ENCODE assay signal across 1 cellular context in the genomic region with DNA sequence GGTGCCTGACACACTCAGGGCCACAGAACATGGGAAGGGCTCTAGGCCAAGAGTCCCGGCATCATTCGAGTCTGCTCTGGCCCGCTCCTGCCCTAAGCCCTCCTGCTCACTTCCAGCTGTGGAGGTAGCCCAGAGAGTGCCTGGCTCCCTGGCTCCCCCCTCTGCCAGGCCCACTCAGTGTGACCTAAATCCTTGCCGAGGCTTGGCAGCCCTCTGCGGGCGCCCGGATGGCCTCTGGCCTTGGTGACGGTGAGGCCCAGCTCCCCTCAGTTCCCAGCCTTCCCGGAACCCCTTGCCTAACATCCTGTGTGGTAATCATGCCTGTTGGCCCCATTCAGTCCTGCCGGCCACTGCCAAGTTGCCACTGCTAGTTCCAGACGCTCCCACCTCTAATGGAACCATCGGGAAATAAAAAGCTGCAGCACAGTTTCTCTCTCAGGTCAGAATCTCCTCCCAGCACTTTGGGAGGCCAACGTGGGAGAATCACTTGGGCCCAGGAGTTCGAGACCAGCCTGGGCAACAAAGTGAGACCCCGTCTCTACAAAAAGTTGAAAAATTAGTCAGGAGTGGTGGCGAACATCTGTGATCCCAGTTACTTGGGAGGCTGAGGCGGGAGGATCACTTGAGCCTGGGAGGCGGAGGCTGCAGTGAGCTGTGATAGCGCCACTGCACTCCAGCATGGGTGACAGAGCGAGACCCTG.
TF ChIP-seq lines count a peak whose summit lies in the region.

No MANE protein-coding gene starts in this region.

TF ChIP-seq in HepG2, 621 proteins besides CTCF, POLR2A, EP300 and RAD21 (continued from another document and continues in another):
- TF ChIP-seq AHDC1 (CRISPR knock-in tag; IDR thresholded peaks at IDR 0.05; ENCODE audit: borderline replicate concordance): peak; percentile 70
- peak; percentile 98 for TF ChIP-seq NCOA2 (CRISPR knock-in tag; IDR thresholded peaks at IDR 0.05)
- TF ChIP-seq NFIB (CRISPR knock-in tag; IDR thresholded peaks at IDR 0.05; ENCODE audit: borderline replicate concordance): no peak
- TF ChIP-seq ZNF878 (CRISPR knock-in tag; IDR thresholded peaks at IDR 0.05): peak; percentile 70; the same call in 1 of the 2 replicates
- TF ChIP-seq FOXA1 (IDR thresholded peaks at IDR 0.05): no peak
- TF ChIP-seq FOXA1 (CRISPR knock-in tag; IDR thresholded peaks at IDR 0.05): peak; percentile 52; the same call in 1 of the 2 replicates
- no peak for TF ChIP-seq TERF1 (CRISPR knock-in tag; IDR thresholded peaks at IDR 0.05)
- no peak for TF ChIP-seq TCF7 (IDR thresholded peaks at IDR 0.05; ENCODE audit: low read depth)
- TF ChIP-seq FOXO1 (CRISPR knock-in tag; IDR thresholded peaks at IDR 0.05): peak; percentile 76
- TF ChIP-seq PLRG1 (conservative IDR thresholded peaks at IDR 0.05): no peak
- no peak for TF ChIP-seq THAP8 (CRISPR knock-in tag; IDR thresholded peaks at IDR 0.05; ENCODE audit: borderline replicate concordance)
- TF ChIP-seq, protein P1, sequence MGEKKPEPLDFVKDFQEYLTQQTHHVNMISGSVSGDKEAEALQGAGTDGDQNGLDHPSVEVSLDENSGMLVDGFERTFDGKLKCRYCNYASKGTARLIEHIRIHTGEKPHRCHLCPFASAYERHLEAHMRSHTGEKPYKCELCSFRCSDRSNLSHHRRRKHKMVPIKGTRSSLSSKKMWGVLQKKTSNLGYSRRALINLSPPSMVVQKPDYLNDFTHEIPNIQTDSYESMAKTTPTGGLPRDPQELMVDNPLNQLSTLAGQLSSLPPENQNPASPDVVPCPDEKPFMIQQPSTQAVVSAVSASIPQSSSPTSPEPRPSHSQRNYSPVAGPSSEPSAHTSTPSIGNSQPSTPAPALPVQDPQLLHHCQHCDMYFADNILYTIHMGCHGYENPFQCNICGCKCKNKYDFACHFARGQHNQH (CRISPR knock-in tag; IDR thresholded peaks at IDR 0.05): peak; percentile 86; the same call in 1 of the 2 replicates
- no peak for TF ChIP-seq ATF7 (IDR thresholded peaks at IDR 0.05)
- TF ChIP-seq ATF7 (CRISPR knock-in tag; IDR thresholded peaks at IDR 0.05): 0 out of 2 replicates have a peak, but pooled peaks have one; percentile 39
- TF ChIP-seq TFDP2 (CRISPR knock-in tag; IDR thresholded peaks at IDR 0.05): 0 out of 2 replicates have a peak, but pooled peaks have one; percentile 32
- TF ChIP-seq, protein P2, sequence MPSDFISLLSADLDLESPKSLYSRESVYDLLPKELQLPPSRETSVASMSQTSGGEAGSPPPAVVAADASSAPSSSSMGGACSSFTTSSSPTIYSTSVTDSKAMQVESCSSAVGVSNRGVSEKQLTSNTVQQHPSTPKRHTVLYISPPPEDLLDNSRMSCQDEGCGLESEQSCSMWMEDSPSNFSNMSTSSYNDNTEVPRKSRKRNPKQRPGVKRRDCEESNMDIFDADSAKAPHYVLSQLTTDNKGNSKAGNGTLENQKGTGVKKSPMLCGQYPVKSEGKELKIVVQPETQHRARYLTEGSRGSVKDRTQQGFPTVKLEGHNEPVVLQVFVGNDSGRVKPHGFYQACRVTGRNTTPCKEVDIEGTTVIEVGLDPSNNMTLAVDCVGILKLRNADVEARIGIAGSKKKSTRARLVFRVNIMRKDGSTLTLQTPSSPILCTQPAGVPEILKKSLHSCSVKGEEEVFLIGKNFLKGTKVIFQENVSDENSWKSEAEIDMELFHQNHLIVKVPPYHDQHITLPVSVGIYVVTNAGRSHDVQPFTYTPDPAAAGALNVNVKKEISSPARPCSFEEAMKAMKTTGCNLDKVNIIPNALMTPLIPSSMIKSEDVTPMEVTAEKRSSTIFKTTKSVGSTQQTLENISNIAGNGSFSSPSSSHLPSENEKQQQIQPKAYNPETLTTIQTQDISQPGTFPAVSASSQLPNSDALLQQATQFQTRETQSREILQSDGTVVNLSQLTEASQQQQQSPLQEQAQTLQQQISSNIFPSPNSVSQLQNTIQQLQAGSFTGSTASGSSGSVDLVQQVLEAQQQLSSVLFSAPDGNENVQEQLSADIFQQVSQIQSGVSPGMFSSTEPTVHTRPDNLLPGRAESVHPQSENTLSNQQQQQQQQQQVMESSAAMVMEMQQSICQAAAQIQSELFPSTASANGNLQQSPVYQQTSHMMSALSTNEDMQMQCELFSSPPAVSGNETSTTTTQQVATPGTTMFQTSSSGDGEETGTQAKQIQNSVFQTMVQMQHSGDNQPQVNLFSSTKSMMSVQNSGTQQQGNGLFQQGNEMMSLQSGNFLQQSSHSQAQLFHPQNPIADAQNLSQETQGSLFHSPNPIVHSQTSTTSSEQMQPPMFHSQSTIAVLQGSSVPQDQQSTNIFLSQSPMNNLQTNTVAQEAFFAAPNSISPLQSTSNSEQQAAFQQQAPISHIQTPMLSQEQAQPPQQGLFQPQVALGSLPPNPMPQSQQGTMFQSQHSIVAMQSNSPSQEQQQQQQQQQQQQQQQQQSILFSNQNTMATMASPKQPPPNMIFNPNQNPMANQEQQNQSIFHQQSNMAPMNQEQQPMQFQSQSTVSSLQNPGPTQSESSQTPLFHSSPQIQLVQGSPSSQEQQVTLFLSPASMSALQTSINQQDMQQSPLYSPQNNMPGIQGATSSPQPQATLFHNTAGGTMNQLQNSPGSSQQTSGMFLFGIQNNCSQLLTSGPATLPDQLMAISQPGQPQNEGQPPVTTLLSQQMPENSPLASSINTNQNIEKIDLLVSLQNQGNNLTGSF (CRISPR knock-in tag; IDR thresholded peaks at IDR 0.05): no peak
- TF ChIP-seq GPBP1L1 (CRISPR knock-in tag; IDR thresholded peaks at IDR 0.05): no peak
- TF ChIP-seq MEF2D (CRISPR knock-in tag; IDR thresholded peaks at IDR 0.05): no peak; the same call in 1 of the 2 replicates
- TF ChIP-seq, protein P3, sequence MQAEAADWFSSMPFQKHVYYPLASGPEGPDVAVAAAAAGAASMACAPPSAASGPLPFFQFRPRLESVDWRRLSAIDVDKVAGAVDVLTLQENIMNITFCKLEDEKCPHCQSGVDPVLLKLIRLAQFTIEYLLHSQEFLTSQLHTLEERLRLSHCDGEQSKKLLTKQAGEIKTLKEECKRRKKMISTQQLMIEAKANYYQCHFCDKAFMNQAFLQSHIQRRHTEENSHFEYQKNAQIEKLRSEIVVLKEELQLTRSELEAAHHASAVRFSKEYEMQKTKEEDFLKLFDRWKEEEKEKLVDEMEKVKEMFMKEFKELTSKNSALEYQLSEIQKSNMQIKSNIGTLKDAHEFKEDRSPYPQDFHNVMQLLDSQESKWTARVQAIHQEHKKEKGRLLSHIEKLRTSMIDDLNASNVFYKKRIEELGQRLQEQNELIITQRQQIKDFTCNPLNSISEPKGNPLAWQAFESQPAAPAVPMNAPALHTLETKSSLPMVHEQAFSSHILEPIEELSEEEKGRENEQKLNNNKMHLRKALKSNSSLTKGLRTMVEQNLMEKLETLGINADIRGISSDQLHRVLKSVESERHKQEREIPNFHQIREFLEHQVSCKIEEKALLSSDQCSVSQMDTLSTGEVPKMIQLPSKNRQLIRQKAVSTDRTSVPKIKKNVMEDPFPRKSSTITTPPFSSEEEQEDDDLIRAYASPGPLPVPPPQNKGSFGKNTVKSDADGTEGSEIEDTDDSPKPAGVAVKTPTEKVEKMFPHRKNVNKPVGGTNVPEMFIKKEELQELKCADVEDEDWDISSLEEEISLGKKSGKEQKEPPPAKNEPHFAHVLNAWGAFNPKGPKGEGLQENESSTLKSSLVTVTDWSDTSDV (CRISPR knock-in tag; IDR thresholded peaks at IDR 0.05): peak; percentile 59; the same call in 1 of the 2 replicates
- TF ChIP-seq ZFP37 (CRISPR knock-in tag; IDR thresholded peaks at IDR 0.05; ENCODE audit: borderline replicate concordance): no peak
- no peak for TF ChIP-seq ATAD3A (CRISPR knock-in tag; IDR thresholded peaks at IDR 0.05)
- peak in 1 of 2 experiments; percentile 92; a peak in 2 of 4 replicates for TF ChIP-seq KLF16 (CRISPR knock-in tag; IDR thresholded peaks at IDR 0.05)
- TF ChIP-seq WIZ (CRISPR knock-in tag; IDR thresholded peaks at IDR 0.05): no peak
